Comparison of ENCODE assay signal across 14 cellular contexts in genomic region chr5:75089662-75090061, GRCh38.
"Had no signal": no experiment of that assay in that cellular context is flagged by ENCODE, and none has a peak within 500 bp of the region (broad histone marks: within the 10 kb centered on the region; RNA-seq: fewer than 3 reads in every experiment).

No MANE protein-coding gene starts in this region.

- H3K4me2 ChIP-seq: KMS-11 had no signal

- H3K27ac ChIP-seq: KMS-11 had no signal

- H3K9me3 Mint-ChIP-seq: activated naive CD4-positive, alpha-beta T cell treated with anti-CD3 and anti-CD28 coated beads, Interleukin-2, amount 50 U/mL, for 72 hours; T-helper 1 cell treated with Interleukin-12 subunit alpha and Interleukin-12 subunit beta and Interleukin-4 antibody, amounts not matched to agents 30 μg/mL and 1 μg/mL, for 36 hours had no signal

- DNase-seq: activated effector memory CD4-positive, alpha-beta T cell treated with Interleukin-2 at 50 U/mL for 16 hours; activated T-cell treated with anti-CD3 and anti-CD28 coated beads for 4 hours; caudate nucleus; MM.1S; NCI-H1105 treated with DMSO at 0.1 percent for 48 hours; NCI-H1436 treated with DMSO at 0.1 percent for 48 hours; NCI-H187 treated with DMSO at 0.1 percent for 48 hours; NCI-H2081 treated with DMSO at 0.1 percent for 48 hours; NCI-H446; NCI-H524; SHP77 treated with DMSO at 0.1 percent for 48 hours had no signal

- H3K36me3 Mint-ChIP-seq: activated naive CD4-positive, alpha-beta T cell treated with anti-CD3 and anti-CD28 coated beads, Interleukin-2, amount 50 U/mL, for 72 hours had no signal

- H3K4me3 Mint-ChIP-seq: T-helper 1 cell treated with Interleukin-12 subunit alpha and Interleukin-12 subunit beta and Interleukin-4 antibody, amounts not matched to agents 30 μg/mL and 1 μg/mL, for 36 hours had no signal

- H3K27ac Mint-ChIP-seq: activated naive CD4-positive, alpha-beta T cell treated with anti-CD3 and anti-CD28 coated beads, Interleukin-2, amount 50 U/mL, for 72 hours; T-helper 1 cell treated with Interleukin-12 subunit alpha and Interleukin-12 subunit beta and Interleukin-4 antibody, amounts not matched to agents 30 μg/mL and 1 μg/mL, for 36 hours had no signal

- H3K9ac ChIP-seq: KMS-11 had no signal
